ENCODE assay signal across 23 cellular contexts in the genomic region with DNA sequence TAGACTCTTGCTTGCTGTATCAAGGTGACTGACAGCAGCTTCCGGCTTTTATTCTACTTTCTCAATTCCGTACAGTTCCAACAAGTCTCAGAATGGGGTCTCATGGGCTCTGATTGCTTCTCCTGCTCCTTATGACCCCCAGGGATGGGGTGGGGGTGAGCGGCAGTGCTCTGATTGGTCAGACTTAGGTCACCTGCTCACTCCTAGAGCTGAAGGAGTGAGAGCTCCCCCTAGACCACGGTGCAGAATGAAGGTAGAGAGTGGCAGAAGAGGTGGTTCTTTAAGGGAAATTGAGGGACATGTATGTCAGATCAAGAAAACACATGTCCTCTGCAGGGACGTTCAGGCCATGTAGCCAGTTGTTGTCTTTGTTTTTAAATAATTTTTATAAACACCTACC.
"Had no signal": no experiment of that assay in that cellular context is flagged by ENCODE, and none has a peak within 500 bp of the region (broad histone marks: within the 10 kb centered on the region; RNA-seq: fewer than 3 reads in every experiment).

No MANE protein-coding gene starts in this region.

- H3K4me3 Mint-ChIP-seq: naive thymus-derived CD4-positive, alpha-beta T cell; nephron progenitor cell; type B pancreatic cell had no signal

- DNase-seq: colonic mucosa; dermis blood vessel endothelial cell; esophagus squamous epithelium; foreskin fibroblast; head of caudate nucleus; left colon; left ventricle myocardium superior; mesendoderm; naive thymus-derived CD4-positive, alpha-beta T cell; nephron progenitor cell; pancreas; right cardiac atrium; small intestine; stimulated activated CD4-positive, alpha-beta T cell treated with anti-CD3 and anti-CD28 coated beads, Interleukin-12 subunit alpha, Interleukin-12 subunit beta, amount 100 ng/mL, for 4 hours; stimulated activated naive CD4-positive, alpha-beta T cell treated with Interleukin-2 at 50 U/mL for 16 hours; thyroid gland had no signal

- FAIRE-seq: pancreas, small intestine, urothelium cell line had no signal

- H3K4me3 ChIP-seq: colonic mucosa, esophagus squamous epithelium, hepatocyte, lung, pancreas, suprapubic skin, thyroid gland had no signal

- H2AFZ ChIP-seq: hepatocyte had no signal

- H3K9me3 Mint-ChIP-seq: nephron progenitor cell, type B pancreatic cell had no signal

- H3K36me3 ChIP-seq: colonic mucosa, esophagus squamous epithelium, neutrophil, pancreas, suprapubic skin, thyroid gland had no signal

- H3K27me3 Mint-ChIP-seq: naive thymus-derived CD4-positive, alpha-beta T cell had no signal

- H3K4me2 ChIP-seq: hepatocyte had no signal

- H3K27ac Mint-ChIP-seq: naive thymus-derived CD4-positive, alpha-beta T cell; nephron progenitor cell; progenitor cell of endocrine pancreas; type B pancreatic cell had no signal

- H3K27me3 ChIP-seq: colonic mucosa, esophagus squamous epithelium, hepatocyte, neutrophil, pancreas, suprapubic skin, thyroid gland had no signal

- H3K9me3 ChIP-seq: colonic mucosa, esophagus squamous epithelium, neutrophil, pancreas, suprapubic skin, thyroid gland had no signal

- H3K27ac ChIP-seq: colonic mucosa, esophagus squamous epithelium, hepatocyte, neutrophil, pancreas, suprapubic skin, thyroid gland had no signal
